ENCODE assay signal across 8 cellular contexts in the genomic region with DNA sequence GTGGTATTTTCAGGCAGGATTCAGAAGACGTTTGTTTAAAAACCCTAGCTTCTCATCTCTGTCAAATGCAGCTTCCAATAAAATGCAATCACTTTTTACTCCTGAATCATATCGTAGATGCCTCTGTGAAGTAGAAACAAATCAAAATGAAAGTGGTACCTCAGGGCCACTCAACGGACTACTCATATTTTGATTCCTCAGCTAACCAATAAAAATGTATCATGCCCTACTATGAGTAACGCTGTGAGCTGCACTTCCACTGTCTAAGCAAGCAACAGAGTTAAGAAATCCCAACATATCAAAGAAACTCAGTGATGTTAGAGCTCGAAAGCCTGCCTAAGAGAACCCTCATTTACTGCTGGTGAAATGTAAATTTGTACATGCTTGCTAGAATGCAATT.
DNase-seq lines count a peak whose midpoint lies in the region; ATAC-seq, FAIRE-seq and TF ChIP-seq lines count a peak whose summit lies in the region.

No MANE protein-coding gene starts in this region.

- H3K9me3 ChIP-seq in SK-N-SH = no peaks in the 10 kb centered on the region
- H3K9me3 ChIP-seq in psoas muscle = no peaks in the 10 kb centered on the region

- peak overlapping the region in 5 of 10 donors; percentile 22 to 77 (median 71) for H3K27ac Mint-ChIP-seq in naive thymus-derived CD8-positive, alpha-beta T cell

- no peaks in the 10 kb centered on the region for H3K36me3 ChIP-seq in SK-N-SH (replicated peaks in 1 of 2; ENCODE audit: control insufficient read depth in 1 of 2, insufficient read depth in 2 of 2, low read length in 1 of 2)
- H3K36me3 ChIP-seq in psoas muscle (ENCODE audit: insufficient read depth in 1 of 2, low read depth in 1 of 2) = no peaks in the 10 kb centered on the region

- H3K27ac ChIP-seq in SK-N-SH (ENCODE audit: low read depth in 2 of 2, low read length in 1 of 2) (peak overlapping the region; percentile 51 to 58; a peak in 3 of 4 replicates), psoas muscle (no peak overlapping the region)

- POLR2A ChIA-PET in SK-N-SH (lab: Yijun Ruan, JAX) = no interaction called here
- POLR2A ChIA-PET in naive thymus-derived CD8-positive, alpha-beta T cell (lab: Charles Lee) = interaction anchor here (0.7 kb wide), 1 partner anchor 1047 kb away, joined by 3 read pairs; no protein-coding TSS in a partner anchor

- no peaks in the 10 kb centered on the region for H3K9me3 Mint-ChIP-seq in naive thymus-derived CD8-positive, alpha-beta T cell

- TF ChIP-seq RAD21 in SK-N-SH (IDR thresholded peaks at IDR 0.05; ENCODE audit: low read length) = no peak

- TF ChIP-seq CTCF in SK-N-SH (IDR thresholded peaks at IDR 0.05) (no peak), psoas muscle (IDR thresholded peaks at IDR 0.05) (no peak)

- ATAC-seq in HG02642 (IDR thresholded peaks at IDR 0.05; ENCODE audit: poor library complexity, unreplicated experiment) = peak; percentile 32
- no peak for ATAC-seq in naive thymus-derived CD8-positive, alpha-beta T cell
- no peak for ATAC-seq in psoas muscle

- H3K27me3 ChIP-seq in SK-N-SH (ENCODE audit: insufficient read depth) (no peaks in the 10 kb centered on the region), psoas muscle (ENCODE audit: insufficient read depth in 3 of 3, low read length in 2 of 3) (no peaks in the 10 kb centered on the region)

- no peaks in the 10 kb centered on the region for H3K9me2 ChIP-seq in SK-N-SH

- no peak for DNase-seq in GM18507 (ENCODE audit: extremely low spot score, insufficient read length, low read depth)
- DNase-seq in SK-N-SH = no peak
- DNase-seq in naive thymus-derived CD8-positive, alpha-beta T cell = no peak
- DNase-seq in NCI-H69 (lab: John Stamatoyannopoulos, UW) = no peak
- no peak for DNase-seq in nucleus accumbens (lab: John Stamatoyannopoulos, UW)
- no peak for DNase-seq in NCI-H446 (lab: John Stamatoyannopoulos, UW)
- no peak for DNase-seq in psoas muscle

- peak overlapping the region; percentile 23 for H2AFZ ChIP-seq in SK-N-SH (ENCODE audit: low read depth)

- H3F3A ChIP-seq in SK-N-SH (replicated peaks; ENCODE audit: insufficient read depth) = peaks cover 6% of the 10 kb centered on the region

- no peaks in the 10 kb centered on the region for H3K27me3 Mint-ChIP-seq in naive thymus-derived CD8-positive, alpha-beta T cell

- no peaks in the 10 kb centered on the region for H3K79me2 ChIP-seq in SK-N-SH (ENCODE audit: insufficient read depth)

- H3K36me3 Mint-ChIP-seq in naive thymus-derived CD8-positive, alpha-beta T cell = no peaks in the 10 kb centered on the region

- H3K4me1 Mint-ChIP-seq in naive thymus-derived CD8-positive, alpha-beta T cell = peaks cover 9 to 49% (median 26%) of the 10 kb centered on the region in 4 donors

- H4K20me1 ChIP-seq in SK-N-SH (ENCODE audit: insufficient read depth) = no peaks in the 10 kb centered on the region

- WGBS in SK-N-SH (ENCODE audit: low lambda C conversion rate) = 57% methylated on average over 5 of the region's 5 CpGs
- 67 to 80% (median 73%) methylated on average over 5 of the region's 5 CpGs for WGBS in psoas muscle, 3 donors

- H3K4me1 ChIP-seq in SK-N-SH (ENCODE audit: control insufficient read depth in 1 of 2, insufficient read depth in 2 of 2, low read depth in 1 of 2, low read length in 1 of 2) = peaks cover 11 to 20% of the 10 kb centered on the region in 2 experiments; a peak in 3 of 4 replicates
- H3K4me1 ChIP-seq in psoas muscle = no peaks in the 10 kb centered on the region

- intact Hi-C loops in psoas muscle (cut with DNase I) = loop anchor here in 1 of 2 donors (2.0 to 10.0 kb wide), 2 partner anchors 195 to 417 kb away; no protein-coding TSS in a partner anchor

- no peak overlapping the region for H3K9ac ChIP-seq in SK-N-SH

- CTCF ChIA-PET in SK-N-SH (lab: Yijun Ruan, JAX) = interaction anchor here (0.6 to 2.3 kb wide), 11 partner anchors 9 to 540 kb away, joined by 3 to 9 read pairs (median 3); partner anchors contain the start of gene CDK1

- peak; percentile 12 for FAIRE-seq in GM18507 (lab: Jason Lieb, UNC)

- H3K4me3 Mint-ChIP-seq in naive thymus-derived CD8-positive, alpha-beta T cell = peak overlapping the region in 7 of 10 donors; percentile 27 to 76 (median 54)

- H3K4me2 ChIP-seq in SK-N-SH = peak overlapping the region; percentile 5

- no peak for TF ChIP-seq EP300 in SK-N-SH (IDR thresholded peaks at IDR 0.05; ENCODE audit: borderline replicate concordance in 1 of 2, low read depth in 1 of 2, low read length in 1 of 2)

- peak overlapping the region in 1 of 2 experiments; percentile 21; a peak in 1 of 4 replicates for H3K4me3 ChIP-seq in SK-N-SH (ENCODE audit: low read depth in 2 of 2, low read length in 1 of 2)
- no peak overlapping the region for H3K4me3 ChIP-seq in psoas muscle

TF ChIP-seq in SK-N-SH, 30 proteins besides CTCF, POLR2A, EP300 and RAD21:
- TF ChIP-seq MEF2A (IDR thresholded peaks at IDR 0.05; ENCODE audit: borderline replicate concordance, low read depth) (no peak), POLR2AphosphoS5 (IDR thresholded peaks at IDR 0.05; ENCODE audit: low read depth, low read length) (no peak), TEAD4 (IDR thresholded peaks at IDR 0.05; ENCODE audit: borderline replicate concordance, insufficient read depth) (no peak), NRF1 (IDR thresholded peaks at IDR 0.05; ENCODE audit: low read depth, low read length) (no peak), TAF1 (IDR thresholded peaks at IDR 0.05; ENCODE audit: borderline replicate concordance, low read depth, low read length) (no peak), CHD2 (IDR thresholded peaks at IDR 0.05; ENCODE audit: low read length, partially characterized antibody) (no peak), SMC3 (IDR thresholded peaks at IDR 0.05; ENCODE audit: low read depth, low read length) (no peak), MXI1 (IDR thresholded peaks at IDR 0.05; ENCODE audit: low read depth, low read length) (no peak), ELF1 (IDR thresholded peaks at IDR 0.05) (no peak), EZH2phosphoT487 (IDR thresholded peaks at IDR 0.05; ENCODE audit: borderline replicate concordance, low read depth) (no peak), JUND (IDR thresholded peaks at IDR 0.05) (no peak), SIN3A (IDR thresholded peaks at IDR 0.05; ENCODE audit: borderline replicate concordance, low read depth, low read length) (no peak), GABPA (IDR thresholded peaks at IDR 0.05; ENCODE audit: low read depth) (no peak), RCOR1 (IDR thresholded peaks at IDR 0.05; ENCODE audit: low read length) (no peak), FOSL2 (IDR thresholded peaks at IDR 0.05; ENCODE audit: borderline replicate concordance, low read depth) (no peak), GATA2 (CRISPR knock-in tag; IDR thresholded peaks at IDR 0.05) (no peak)
- TF ChIP-seq, protein P1, sequence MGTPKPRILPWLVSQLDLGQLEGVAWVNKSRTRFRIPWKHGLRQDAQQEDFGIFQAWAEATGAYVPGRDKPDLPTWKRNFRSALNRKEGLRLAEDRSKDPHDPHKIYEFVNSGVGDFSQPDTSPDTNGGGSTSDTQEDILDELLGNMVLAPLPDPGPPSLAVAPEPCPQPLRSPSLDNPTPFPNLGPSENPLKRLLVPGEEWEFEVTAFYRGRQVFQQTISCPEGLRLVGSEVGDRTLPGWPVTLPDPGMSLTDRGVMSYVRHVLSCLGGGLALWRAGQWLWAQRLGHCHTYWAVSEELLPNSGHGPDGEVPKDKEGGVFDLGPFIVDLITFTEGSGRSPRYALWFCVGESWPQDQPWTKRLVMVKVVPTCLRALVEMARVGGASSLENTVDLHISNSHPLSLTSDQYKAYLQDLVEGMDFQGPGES (IDR thresholded peaks at IDR 0.05; ENCODE audit: low read depth, low read length) = no peak
- TF ChIP-seq, protein P2, sequence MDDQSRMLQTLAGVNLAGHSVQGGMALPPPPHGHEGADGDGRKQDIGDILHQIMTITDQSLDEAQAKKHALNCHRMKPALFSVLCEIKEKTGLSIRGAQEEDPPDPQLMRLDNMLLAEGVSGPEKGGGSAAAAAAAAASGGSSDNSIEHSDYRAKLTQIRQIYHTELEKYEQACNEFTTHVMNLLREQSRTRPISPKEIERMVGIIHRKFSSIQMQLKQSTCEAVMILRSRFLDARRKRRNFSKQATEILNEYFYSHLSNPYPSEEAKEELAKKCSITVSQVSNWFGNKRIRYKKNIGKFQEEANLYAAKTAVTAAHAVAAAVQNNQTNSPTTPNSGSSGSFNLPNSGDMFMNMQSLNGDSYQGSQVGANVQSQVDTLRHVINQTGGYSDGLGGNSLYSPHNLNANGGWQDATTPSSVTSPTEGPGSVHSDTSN (IDR thresholded peaks at IDR 0.05) = no peak
